1 cellular context compared by ENCODE assay signal in genomic region chrX:11532291-11533075, GRCh38.
TF ChIP-seq lines count a peak whose summit lies in the region.

No MANE protein-coding gene starts in this region.

TF ChIP-seq in HepG2, 621 proteins besides CTCF, POLR2A, EP300 and RAD21 (continued from another document):
- TF ChIP-seq PLSCR1 (CRISPR knock-in tag; IDR thresholded peaks at IDR 0.05; ENCODE audit: borderline replicate concordance) (no peak), SNRNP70 (IDR thresholded peaks at IDR 0.05; ENCODE audit: low read depth, low read length) (no peak)
